In genomic region chr18:55586841-55587240, GRCh38 we compare ENCODE assay signal across 8 cellular contexts. TPM values are rescaled to one million over a fixed set of nuclear protein-coding genes. Genes with fewer than 3 reads are reported as not detected.
DNase-seq lines count a peak whose midpoint lies in the region; ATAC-seq and TF ChIP-seq lines count a peak whose summit lies in the region.

No MANE protein-coding gene starts in this region.

- peaks cover 49% of the 10 kb centered on the region for H3K27me3 Mint-ChIP-seq in activated naive CD8-positive, alpha-beta T cell treated with anti-CD3 and anti-CD28 coated beads, Interleukin-2, amount 10 ng/mL, durations not matched to agents 7 days and 5 days

- H3K9me3 Mint-ChIP-seq in activated naive CD8-positive, alpha-beta T cell treated with anti-CD3 and anti-CD28 coated beads, Interleukin-2, amount 10 ng/mL, durations not matched to agents 7 days and 5 days: no peaks in the 10 kb centered on the region

- H3K4me3 Mint-ChIP-seq in activated naive CD8-positive, alpha-beta T cell treated with anti-CD3 and anti-CD28 coated beads, Interleukin-2, amount 10 ng/mL, durations not matched to agents 7 days and 5 days: peak overlapping the region; percentile 90

- DNase-seq in AG04450 (ENCODE audit: low read depth, low spot score) (no peak), HAP-1 (ENCODE audit: low spot score in 2 of 2) (peak; percentile 17 to 35), iris pigment epithelial cell (ENCODE audit: low read depth) (peak; percentile 64), superior temporal gyrus (ENCODE audit: extremely low spot score) (peak; percentile 79), mucosa of descending colon (no peak), GM19240 (ENCODE audit: insufficient read length, low spot score) (no peak), NOMO-1 treated with dmso at 0.1 percent for 144 hours (lab: John Stamatoyannopoulos, UW; ENCODE audit: unreplicated experiment) (no peak)
- no peak for DNase-seq in activated naive CD8-positive, alpha-beta T cell treated with anti-CD3 and anti-CD28 coated beads, Interleukin-2, amount 10 ng/mL, durations not matched to agents 7 days and 5 days

- H3K36me3 ChIP-seq in HAP-1 (replicated peaks) (0 out of 2 replicates have a peak, but pooled peaks cover 4% of the 10 kb centered on the region), mucosa of descending colon (ENCODE audit: low read depth) (no peaks in the 10 kb centered on the region)

- POLR2A ChIA-PET in AG04450 (lab: Yijun Ruan, JAX): no interaction called here
- POLR2A ChIA-PET in activated naive CD8-positive, alpha-beta T cell treated with anti-CD3 and anti-CD28 coated beads, Interleukin-2, amount 10 ng/mL, durations not matched to agents 7 days and 5 days (lab: Charles Lee): interaction anchor here (0.7 kb wide), 1 partner anchor 1064 kb away, joined by 3 read pairs; no protein-coding TSS in a partner anchor

- no peak overlapping the region for H3K27ac Mint-ChIP-seq in activated naive CD8-positive, alpha-beta T cell treated with anti-CD3 and anti-CD28 coated beads, Interleukin-2, amount 10 ng/mL, durations not matched to agents 7 days and 5 days

- peaks cover 13% of the 10 kb centered on the region for H3K4me1 Mint-ChIP-seq in activated naive CD8-positive, alpha-beta T cell treated with anti-CD3 and anti-CD28 coated beads, Interleukin-2, amount 10 ng/mL, durations not matched to agents 7 days and 5 days

- intact Hi-C loops in mucosa of descending colon (cut with DNase I, micrococcal nuclease): loop anchor here (10.0 kb wide), 1 partner anchor 162 kb away; no protein-coding TSS in a partner anchor

- no peak for TF ChIP-seq CTCF in AG04450 (IDR thresholded peaks at IDR 0.05; ENCODE audit: low read depth, low read length)
- no peak for TF ChIP-seq CTCF in mucosa of descending colon (IDR thresholded peaks at IDR 0.05)

- ATAC-seq in activated naive CD8-positive, alpha-beta T cell treated with anti-CD3 and anti-CD28 coated beads, Interleukin-2, amount 10 ng/mL, durations not matched to agents 7 days and 5 days (ENCODE audit: low read depth): no peak
- no peak for ATAC-seq in mucosa of descending colon

- no peaks in the 10 kb centered on the region for H3K9me3 ChIP-seq in AG04450 (ENCODE audit: control insufficient read depth, insufficient read depth, low read length)
- no peaks in the 10 kb centered on the region for H3K9me3 ChIP-seq in HAP-1
- H3K9me3 ChIP-seq in mucosa of descending colon: no peaks in the 10 kb centered on the region

- CTCF ChIA-PET in AG04450 (lab: Charles Lee): interaction anchor here (0.7 to 1.5 kb wide), 5 partner anchors 154 to 989 kb away, joined by 4 to 6 read pairs (median 5); no protein-coding TSS in a partner anchor

- peaks cover 44% of the 10 kb centered on the region for H3K4me1 ChIP-seq in HAP-1
- H3K4me1 ChIP-seq in mucosa of descending colon (ENCODE audit: low read depth): no peaks in the 10 kb centered on the region

- no peaks in the 10 kb centered on the region for H3K27me3 ChIP-seq in AG04450 (ENCODE audit: control insufficient read depth, insufficient read depth, low read length)
- H3K27me3 ChIP-seq in HAP-1 (ENCODE audit: low read depth): no peaks in the 10 kb centered on the region

- H3K27ac ChIP-seq in AG04450 (ENCODE audit: low read depth, low read length): peak overlapping the region; percentile 53

- peak overlapping the region; percentile 64 for H3K4me3 ChIP-seq in AG04450 (ENCODE audit: low read depth, low read length)
- peak overlapping the region; percentile 48 for H3K4me3 ChIP-seq in HAP-1
- no peak overlapping the region for H3K4me3 ChIP-seq in mucosa of descending colon

- H3K36me3 Mint-ChIP-seq in activated naive CD8-positive, alpha-beta T cell treated with anti-CD3 and anti-CD28 coated beads, Interleukin-2, amount 10 ng/mL, durations not matched to agents 7 days and 5 days: no peaks in the 10 kb centered on the region

- in situ Hi-C loops in HAP-1 (cut with MboI; ENCODE audit: low sequenced_read_pairs): loop anchor here (25.0 kb wide), 1 partner anchor 175 kb away; no protein-coding TSS in a partner anchor

RNA-seq across cellular contexts. Expression of gene TCF4, which starts 1.2 kb away (rescaled TPM):
- polyA plus RNA-seq in AG04450 (2011; rRNA removed): 41.4 and 47.3 TPM in 2 replicates
- 144 and 155 TPM in 2 replicates for polyA minus RNA-seq in AG04450 (2011; rRNA and poly(A)+ RNA removed)
- 1 to 10 TPM in 1 of 2 experiments, under 1 TPM in 1; 0.75 to 1.4 TPM for total RNA-seq in activated naive CD8-positive, alpha-beta T cell treated with anti-CD3 and anti-CD28 coated beads, Interleukin-2, amount 10 ng/mL, durations not matched to agents 7 days and 5 days
- 10 to 100 TPM; 20.7 to 88.2 (median 24.6) TPM for total RNA-seq in mucosa of descending colon

Comparison
In these comparisons a context has a peak if more than half of its experiments do, and no peak if none do; other contexts are left out.
1. DNase-seq: peak in HAP-1 (2 of 2), iris pigment epithelial cell (single experiment) and superior temporal gyrus (single experiment); none in AG04450 (single experiment), activated naive CD8-positive, alpha-beta T cell treated with anti-CD3 and anti-CD28 coated beads, Interleukin-2, amount 10 ng/mL, durations not matched to agents 7 days and 5 days (single experiment), mucosa of descending colon (0 of 3), GM19240 (single experiment) and NOMO-1 treated with dmso at 0.1 percent for 144 hours (single experiment).
2. RNA of gene TCF4, which starts 1.2 kb away (total RNA-seq): 20.7 to 88.2 TPM in mucosa of descending colon; 0.75 to 1.4 TPM in activated naive CD8-positive, alpha-beta T cell treated with anti-CD3 and anti-CD28 coated beads, Interleukin-2, amount 10 ng/mL, durations not matched to agents 7 days and 5 days; every median in the first group is over 4 times any median in the second.